ENCODE assay signal across 1 cellular context in genomic region chr3:177338697-177339219, GRCh38.
TF ChIP-seq lines count a peak whose summit lies in the region.

No MANE protein-coding gene starts in this region.

TF ChIP-seq in HepG2, 621 proteins besides CTCF, POLR2A, EP300 and RAD21 (continued from another document and continues in another):
- TF ChIP-seq PREB (CRISPR knock-in tag; IDR thresholded peaks at IDR 0.05) (no peak), KDM5A (IDR thresholded peaks at IDR 0.05; ENCODE audit: borderline replicate concordance, low read length) (no peak; the same call in 1 of the 2 replicates), ZNF816 (CRISPR knock-in tag; IDR thresholded peaks at IDR 0.05; ENCODE audit: borderline replicate concordance) (no peak), ZFY (CRISPR knock-in tag; IDR thresholded peaks at IDR 0.05) (no peak; the same call in 1 of the 2 replicates), RFXANK (CRISPR knock-in tag; IDR thresholded peaks at IDR 0.05) (0 out of 2 replicates have a peak, but pooled peaks have one; percentile 22), HOXA7 (CRISPR knock-in tag; IDR thresholded peaks at IDR 0.05) (no peak), ATRX (CRISPR knock-in tag; IDR thresholded peaks at IDR 0.05; ENCODE audit: borderline replicate concordance) (no peak), AHR (CRISPR knock-in tag; IDR thresholded peaks at IDR 0.05) (no peak), TMF1 (CRISPR knock-in tag; IDR thresholded peaks at IDR 0.05; ENCODE audit: low read depth) (no peak), PHF20 (CRISPR knock-in tag; IDR thresholded peaks at IDR 0.05) (no peak), GTF2F1 (IDR thresholded peaks at IDR 0.05; ENCODE audit: low read length) (no peak), ZNF225 (CRISPR knock-in tag; IDR thresholded peaks at IDR 0.05) (no peak), ZSCAN29 (CRISPR knock-in tag; conservative IDR thresholded peaks at IDR 0.05) (peak; percentile 75; the same call in 1 of the 2 replicates), IRF9 (CRISPR knock-in tag; IDR thresholded peaks at IDR 0.05; ENCODE audit: borderline replicate concordance) (no peak), HNRNPH1 (optimal IDR thresholded peaks at IDR 0.05; ENCODE audit: low read depth, low read length) (no peak), ZNF234 (CRISPR knock-in tag; conservative IDR thresholded peaks at IDR 0.05) (no peak), ZNF460 (CRISPR knock-in tag; IDR thresholded peaks at IDR 0.05; ENCODE audit: borderline replicate concordance) (no peak), ZNF350 (CRISPR knock-in tag; IDR thresholded peaks at IDR 0.05; ENCODE audit: borderline replicate concordance, low read depth) (no peak), ZXDC (CRISPR knock-in tag; IDR thresholded peaks at IDR 0.05) (no peak), GATA4 (IDR thresholded peaks at IDR 0.05; ENCODE audit: borderline replicate concordance, low read depth) (peak; percentile 73; the same call in 1 of the 2 replicates), TARDBP (CRISPR knock-in tag; IDR thresholded peaks at IDR 0.05) (peak; percentile 46; the same call in 1 of the 2 replicates), ADNP (CRISPR knock-in tag; IDR thresholded peaks at IDR 0.05) (no peak), HOXA9 (CRISPR knock-in tag; IDR thresholded peaks at IDR 0.05; ENCODE audit: borderline replicate concordance) (no peak), NFE2L2 (IDR thresholded peaks at IDR 0.05; ENCODE audit: low read length) (no peak), MBNL3 (CRISPR knock-in tag; conservative IDR thresholded peaks at IDR 0.05) (no peak), ATAD3A (CRISPR knock-in tag; IDR thresholded peaks at IDR 0.05) (no peak), SMARCE1 (IDR thresholded peaks at IDR 0.05; ENCODE audit: borderline replicate concordance) (no peak), SIX4 (CRISPR knock-in tag; IDR thresholded peaks at IDR 0.05) (peak; percentile 67), HMGA1 (CRISPR knock-in tag; conservative IDR thresholded peaks at IDR 0.05) (no peak), ZBTB7A (CRISPR knock-in tag; IDR thresholded peaks at IDR 0.05) (no peak), HIVEP1 (CRISPR knock-in tag; IDR thresholded peaks at IDR 0.05) (no peak), YEATS2 (CRISPR knock-in tag; IDR thresholded peaks at IDR 0.05; ENCODE audit: borderline replicate concordance) (no peak), GZF1 (CRISPR knock-in tag; IDR thresholded peaks at IDR 0.05) (peak; percentile 92; the same call in 1 of the 2 replicates), PTBP1 (IDR thresholded peaks at IDR 0.05; ENCODE audit: low read depth, low read length, poor library complexity, severe bottlenecking) (no peak), ARNTL (CRISPR knock-in tag; IDR thresholded peaks at IDR 0.05) (0 out of 2 replicates have a peak, but pooled peaks have one; percentile 24), SRSF1 (optimal IDR thresholded peaks at IDR 0.05; ENCODE audit: low read depth, low read length) (no peak), HNRNPLL (IDR thresholded peaks at IDR 0.05; ENCODE audit: low read depth, low read length, poor library complexity, severe bottlenecking) (no peak), ZNF761 (CRISPR knock-in tag; conservative IDR thresholded peaks at IDR 0.05) (0 out of 2 replicates have a peak, but pooled peaks have one; percentile 38), ZNF629 (CRISPR knock-in tag; conservative IDR thresholded peaks at IDR 0.05) (no peak), HDAC6 (IDR thresholded peaks at IDR 0.05; ENCODE audit: low read depth, low read length) (no peak), CHCHD3 (CRISPR knock-in tag; IDR thresholded peaks at IDR 0.05) (no peak), RARA (CRISPR knock-in tag; IDR thresholded peaks at IDR 0.05) (peak; percentile 73), MIER2 (CRISPR knock-in tag; IDR thresholded peaks at IDR 0.05) (peak; percentile 36; the same call in 1 of the 2 replicates), ARID2 (CRISPR knock-in tag; IDR thresholded peaks at IDR 0.05; ENCODE audit: borderline replicate concordance) (no peak), ZNF337 (CRISPR knock-in tag; IDR thresholded peaks at IDR 0.05; ENCODE audit: borderline replicate concordance, low read depth) (no peak), AHDC1 (CRISPR knock-in tag; IDR thresholded peaks at IDR 0.05; ENCODE audit: borderline replicate concordance) (peak; percentile 80), ZNF292 (CRISPR knock-in tag; IDR thresholded peaks at IDR 0.05; ENCODE audit: borderline replicate concordance, low read depth) (peak; percentile 39; the same call in 1 of the 2 replicates), NCOA5 (CRISPR knock-in tag; IDR thresholded peaks at IDR 0.05) (no peak), PHB2 (IDR thresholded peaks at IDR 0.05; ENCODE audit: partially characterized antibody) (no peak), CSRNP2 (CRISPR knock-in tag; conservative IDR thresholded peaks at IDR 0.05; ENCODE audit: low read depth) (no peak), TFDP1 (CRISPR knock-in tag; IDR thresholded peaks at IDR 0.05; ENCODE audit: borderline replicate concordance) (no peak), ZBTB33 (CRISPR knock-in tag; IDR thresholded peaks at IDR 0.05) (peak; percentile 52; the same call in 1 of the 2 replicates), ZNF598 (CRISPR knock-in tag; IDR thresholded peaks at IDR 0.05; ENCODE audit: borderline replicate concordance) (no peak; the same call in 1 of the 2 replicates), TRAFD1 (CRISPR knock-in tag; IDR thresholded peaks at IDR 0.05; ENCODE audit: borderline replicate concordance) (no peak), SATB2 (CRISPR knock-in tag; IDR thresholded peaks at IDR 0.05) (no peak), ZNF678 (CRISPR knock-in tag; IDR thresholded peaks at IDR 0.05) (no peak), KDM1A (CRISPR knock-in tag; IDR thresholded peaks at IDR 0.05) (peak; percentile 54; the same call in 1 of the 2 replicates), KLF11 (CRISPR knock-in tag; IDR thresholded peaks at IDR 0.05) (no peak)
